ENCODE assay signal across 28 cellular contexts in the genomic region with DNA sequence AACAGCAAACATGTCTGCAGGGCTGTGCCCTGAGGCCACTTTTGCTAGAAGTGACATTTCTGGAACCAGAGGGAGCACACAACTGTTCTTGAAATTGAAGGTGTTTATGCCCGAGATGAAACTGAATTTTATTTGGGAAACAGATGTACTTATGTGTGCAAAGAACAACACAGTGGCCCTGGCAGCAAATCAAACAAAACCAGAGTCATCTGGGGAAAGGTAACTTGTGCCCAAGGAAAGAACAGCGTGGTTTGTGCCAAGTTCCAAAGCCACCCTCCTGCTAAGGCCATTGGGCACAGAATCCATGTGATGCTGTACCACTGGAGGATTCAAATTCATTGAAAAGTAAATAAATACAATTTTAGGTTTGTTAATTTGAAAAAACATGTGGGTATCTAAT. TPM values are rescaled to one million over a fixed set of nuclear protein-coding genes. Genes with fewer than 3 reads are reported as not detected.
"Had no signal": no experiment of that assay in that cellular context is flagged by ENCODE, and none has a peak within 500 bp of the region (broad histone marks: within the 10 kb centered on the region; RNA-seq: fewer than 3 reads in every experiment).

No MANE protein-coding gene starts in this region.

- H3K9me2 ChIP-seq: SK-N-SH had no signal

- H3K27ac Mint-ChIP-seq: activated CD8-positive, alpha-beta T cell treated with anti-CD3 and anti-CD28 coated beads for 36 hours; activated naive CD8-positive, alpha-beta T cell treated with anti-CD3 and anti-CD28 coated beads, Interleukin-2, amount 10 ng/mL, durations not matched to agents 7 days and 5 days; activated T-cell treated with anti-CD3 and anti-CD28 coated beads, Interleukin-2, amount 50 U/mL, for 72 hours had no signal

- H3K9me3 ChIP-seq: adrenal gland, Peyer's patch, SJCRH30, SK-N-SH had no signal

- H3K36me3 ChIP-seq: adrenal gland, Peyer's patch, SJCRH30 had no signal

- H3K36me3 Mint-ChIP-seq: activated naive CD8-positive, alpha-beta T cell treated with anti-CD3 and anti-CD28 coated beads, Interleukin-2, amount 10 ng/mL, durations not matched to agents 7 days and 5 days had no signal

- H3K4me2 ChIP-seq: SK-N-SH had no signal

- H3K27me3 ChIP-seq: adrenal gland, Peyer's patch, SJCRH30 had no signal

- ATAC-seq: activated CD4-positive, CD25-positive, alpha-beta regulatory T cell treated with anti-CD3 and anti-CD28 coated beads, Interleukin-2, amount 50 U/mL, for 24 hours; activated CD8-positive, alpha-beta T cell treated with anti-CD3 and anti-CD28 coated beads for 36 hours; activated T-cell treated with anti-CD3 and anti-CD28 coated beads, Interleukin-2, amount 50 U/mL, for 72 hours had no signal

- H3K9ac ChIP-seq: SK-N-SH had no signal

- H3K27me3 Mint-ChIP-seq: activated CD8-positive, alpha-beta T cell treated with anti-CD3 and anti-CD28 coated beads for 36 hours had no signal

- H3K4me3 ChIP-seq: adrenal gland, Peyer's patch, SJCRH30 had no signal

- H3K27ac ChIP-seq: Peyer's patch, RWPE1, SJCRH30 had no signal

- H3K9me3 Mint-ChIP-seq: activated CD8-positive, alpha-beta T cell treated with anti-CD3 and anti-CD28 coated beads for 36 hours; activated naive CD8-positive, alpha-beta T cell treated with anti-CD3 and anti-CD28 coated beads, Interleukin-2, amount 10 ng/mL, durations not matched to agents 7 days and 5 days; activated T-cell treated with anti-CD3 and anti-CD28 coated beads, Interleukin-2, amount 50 U/mL, for 72 hours had no signal

- H3K4me3 Mint-ChIP-seq: activated CD8-positive, alpha-beta T cell treated with anti-CD3 and anti-CD28 coated beads for 36 hours; activated naive CD8-positive, alpha-beta T cell treated with anti-CD3 and anti-CD28 coated beads, Interleukin-2, amount 10 ng/mL, durations not matched to agents 7 days and 5 days; activated T-cell treated with anti-CD3 and anti-CD28 coated beads, Interleukin-2, amount 50 U/mL, for 72 hours had no signal

- DNase-seq: activated CD4-positive, alpha-beta T cell treated with anti-CD3 and anti-CD28 coated beads for 4 hours; activated CD8-positive, alpha-beta memory T cell treated with anti-CD3 and anti-CD28 coated beads, Interleukin-2, amount 50 U/mL, for 4 hours; activated CD8-positive, alpha-beta T cell treated with anti-CD3 and anti-CD28 coated beads for 36 hours; activated naive CD4-positive, alpha-beta T cell treated with anti-CD3 and anti-CD28 coated beads, Interleukin-2, amount 50 U/mL, for 16 hours; activated naive CD8-positive, alpha-beta T cell treated with anti-CD3 and anti-CD28 coated beads, Interleukin-2, amount 10 ng/mL, durations not matched to agents 7 days and 5 days; activated T-cell treated with anti-CD3 and anti-CD28 coated beads, Interleukin-2, amount 50 U/mL, for 72 hours; anterior cingulate cortex; caudate nucleus; KG1; NCI-H1092; NCI-H1417; NCI-H1930; NCI-H2171; NCI-H2227 treated with DMSO at 0.1 percent for 48 hours; NCI-H446 treated with DMSO at 0.1 percent for 48 hours; NCI-H524 treated with DMSO at 0.1 percent for 48 hours; NCI-H748 treated with DMSO at 0.1 percent for 48 hours; Peyer's patch; Right ventricle myocardium superior; SJCRH30; SK-N-SH; T-helper 1 cell had no signal

RNA-seq across cellular contexts. Expression of a gene that starts 31.2 kb away (rescaled TPM):
- total RNA-seq: activated CD8-positive, alpha-beta T cell treated with anti-CD3 and anti-CD28 coated beads for 36 hours; activated naive CD8-positive, alpha-beta T cell treated with anti-CD3 and anti-CD28 coated beads, Interleukin-2, amount 10 ng/mL, durations not matched to agents 7 days and 5 days; MCF 10A; OCI-LY7; SJCRH30; T-helper 2 cell treated with Interferon-gamma antibody and Interleukin-4, amounts not matched to agents 100 ng/mL and 5 ng/mL, for 36 hours had no signal
